20 cellular contexts compared by ENCODE assay signal in genomic region chrX:134654398-134655012, GRCh38. TPM values are rescaled to one million over a fixed set of nuclear protein-coding genes. Genes with fewer than 3 reads are reported as not detected.
DNase-seq lines count a peak whose midpoint lies in the region; ATAC-seq and TF ChIP-seq lines count a peak whose summit lies in the region.
"Had no signal": no experiment of that assay in that cellular context is flagged by ENCODE, and none has a peak within 500 bp of the region (broad histone marks: within the 10 kb centered on the region; RNA-seq: fewer than 3 reads in every experiment).

No MANE protein-coding gene starts in this region.

- TF ChIP-seq CTCF in WERI-Rb-1 (IDR thresholded peaks at IDR 0.05; ENCODE audit: low read depth, low read length): no peak

- no peak overlapping the region for H3K4me3 ChIP-seq in WERI-Rb-1 (ENCODE audit: low read depth, low read length)
- H3K4me3 ChIP-seq: coronary artery, smooth muscle cell, upper lobe of right lung had no signal

- H3K27ac ChIP-seq in WERI-Rb-1: no peak overlapping the region
- H3K27ac ChIP-seq: coronary artery, upper lobe of right lung had no signal

- no peak overlapping the region for H3K4me3 Mint-ChIP-seq in immature natural killer cell
- H3K4me3 Mint-ChIP-seq: CD4-positive, CD25-positive, alpha-beta regulatory T cell had no signal

- no peaks in the 10 kb centered on the region for H3K9me3 Mint-ChIP-seq in immature natural killer cell
- H3K9me3 Mint-ChIP-seq: CD4-positive, CD25-positive, alpha-beta regulatory T cell had no signal

- ATAC-seq in GM19351 (IDR thresholded peaks at IDR 0.05; ENCODE audit: unreplicated experiment): peak; percentile 78
- peak; percentile 43 for ATAC-seq in GM21576 (IDR thresholded peaks at IDR 0.05; ENCODE audit: unreplicated experiment)
- no peak for ATAC-seq in esophagus mucosa
- ATAC-seq in HG02885 (IDR thresholded peaks at IDR 0.05; ENCODE audit: poor library complexity, unreplicated experiment): no peak
- ATAC-seq: upper lobe of right lung had no signal

- no peaks in the 10 kb centered on the region for H3K36me3 ChIP-seq in WERI-Rb-1
- H3K36me3 ChIP-seq: upper lobe of right lung had no signal

- H3K9me3 ChIP-seq in WERI-Rb-1 (ENCODE audit: severe bottlenecking): no peaks in the 10 kb centered on the region
- H3K9me3 ChIP-seq: upper lobe of right lung had no signal

- peak; percentile 62 to 66 for DNase-seq in activated T-cell treated with anti-CD3 and anti-CD28 coated beads, Interleukin-2, amount 50 U/mL, for 48 hours
- DNase-seq in stimulated activated CD4-positive, alpha-beta T cell treated with anti-CD3 and anti-CD28 coated beads, Interleukin-15, amount 100 ng/mL, for 24 hours: peak; percentile 59
- DNase-seq in immature natural killer cell: no peak
- DNase-seq in WERI-Rb-1: no peak
- DNase-seq: anterior cingulate cortex, DND-41, hippocampal formation, IMR-90, NCI-H2171, posterior cingulate gyrus, SHP77, upper lobe of right lung had no signal

- H3K27me3 Mint-ChIP-seq in immature natural killer cell (ENCODE audit: low read depth in 3 of 3): peaks cover 0 to 10% (median 0%) of the 10 kb centered on the region in 3 donors

- no peaks in the 10 kb centered on the region for H3K27me3 ChIP-seq in WERI-Rb-1 (ENCODE audit: insufficient read depth, low read depth, severe bottlenecking)
- H3K27me3 ChIP-seq: upper lobe of right lung had no signal

- no peaks in the 10 kb centered on the region for H3K4me1 Mint-ChIP-seq in immature natural killer cell
- H3K4me1 Mint-ChIP-seq: CD4-positive, CD25-positive, alpha-beta regulatory T cell had no signal

- no peaks in the 10 kb centered on the region for H3K36me3 Mint-ChIP-seq in immature natural killer cell
- H3K36me3 Mint-ChIP-seq: CD4-positive, CD25-positive, alpha-beta regulatory T cell had no signal

- H3K27ac Mint-ChIP-seq in immature natural killer cell: no peak overlapping the region
- H3K27ac Mint-ChIP-seq: CD4-positive, CD25-positive, alpha-beta regulatory T cell had no signal

RNA-seq across cellular contexts. Expression of gene PLAC1, which starts 3.8 kb away (rescaled TPM):
- not detected for total RNA-seq in esophagus mucosa
- not detected for polyA plus RNA-seq in immature natural killer cell
- total RNA-seq: CD4-positive, CD25-positive, alpha-beta regulatory T cell; upper lobe of right lung had no signal
- polyA plus RNA-seq: CD4-positive, CD25-positive, alpha-beta regulatory T cell; esophagus had no signal

Comparison
In these comparisons a context has a peak if more than half of its experiments do, and no peak if none do; other contexts are left out.
1. ATAC-seq: peak in GM19351 (single experiment) and GM21576 (single experiment); none in esophagus mucosa (single experiment) and HG02885 (single experiment).
2. DNase-seq: peak in activated T-cell treated with anti-CD3 and anti-CD28 coated beads, Interleukin-2, amount 50 U/mL, for 48 hours (2 of 2) and stimulated activated CD4-positive, alpha-beta T cell treated with anti-CD3 and anti-CD28 coated beads, Interleukin-15, amount 100 ng/mL, for 24 hours (single experiment); none in immature natural killer cell (0 of 3) and WERI-Rb-1 (single experiment).